In the genomic region with DNA sequence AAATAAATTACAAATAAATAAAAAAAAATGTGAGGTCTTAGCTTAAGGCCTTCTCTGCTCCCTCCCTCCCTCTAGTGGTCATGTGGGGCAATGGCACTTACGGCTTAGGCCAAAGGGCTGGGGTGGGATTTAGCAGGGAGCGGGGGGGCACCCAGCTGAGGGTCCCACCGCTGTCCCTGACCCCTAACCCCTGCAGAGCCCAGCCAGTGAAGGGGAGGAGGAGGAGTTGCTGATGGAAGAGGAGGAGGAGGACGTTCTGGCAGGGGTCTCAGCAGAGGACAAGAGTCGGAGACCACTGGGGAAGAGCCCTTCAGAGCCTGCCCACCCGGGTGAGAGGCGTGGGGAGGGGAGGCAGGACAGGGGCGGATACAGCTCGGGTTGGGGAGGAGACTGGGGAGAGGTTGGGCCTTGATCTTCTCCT, we compare ENCODE assay signal across 8 cellular contexts. TPM values are rescaled to one million over a fixed set of nuclear protein-coding genes. Genes with fewer than 3 reads are reported as not detected.
DNase-seq lines count a peak whose midpoint lies in the region; ATAC-seq and TF ChIP-seq lines count a peak whose summit lies in the region.

No MANE protein-coding gene starts in this region.

- H3K4me3 ChIP-seq in fibroblast of the aortic adventitia (ENCODE audit: low read depth, low read length), result no peak overlapping the region

- peak; percentile 40 for ATAC-seq in Right ventricle myocardium inferior
- ATAC-seq in GM21737 (IDR thresholded peaks at IDR 0.05; ENCODE audit: unreplicated experiment), result no peak
- no peak for ATAC-seq in HG03045 (IDR thresholded peaks at IDR 0.05; ENCODE audit: unreplicated experiment)

- intact Hi-C loops in Right ventricle myocardium inferior (cut with DNase I) (loop anchor here (5.0 kb wide), 1 partner anchor 85 kb away; no protein-coding TSS in a partner anchor), cardiac septum (cut with DNase I) (loop anchor here (5.0 kb wide), 2 partner anchors 45 to 85 kb away; no protein-coding TSS in a partner anchor), posterior vena cava (cut with DNase I) (no loop called here)

- DNase-seq in Right ventricle myocardium inferior (ENCODE audit: missing footprints), result no peak
- no peak for DNase-seq in cardiac septum (ENCODE audit: low spot score)
- peak; percentile 27 for DNase-seq in NCI-H82 treated with DMSO at 0.1 percent for 48 hours (lab: John Stamatoyannopoulos, UW; ENCODE audit: unreplicated experiment)
- peak; percentile 35 for DNase-seq in activated T-cell treated with anti-CD3 and anti-CD28 coated beads for 48 hours (ENCODE audit: low read depth)
- peak; percentile 79 for DNase-seq in fibroblast of the aortic adventitia (ENCODE audit: low read depth)
- peak; percentile 75 for DNase-seq in posterior vena cava (ENCODE audit: low spot score)

- peak; percentile 92 for TF ChIP-seq CTCF in fibroblast of the aortic adventitia (IDR thresholded peaks at IDR 0.05; ENCODE audit: insufficient read depth, low read length)

RNA-seq across cellular contexts. Expression of gene MPND, which starts 9.3 kb away (rescaled TPM):
- total RNA-seq in Right ventricle myocardium inferior, result 21.0 TPM
- 14.9 TPM for total RNA-seq in cardiac septum
- 5.4 and 13.2 TPM in 2 replicates for total RNA-seq in fibroblast of the aortic adventitia (ENCODE audit: low replicate concordance)
- 10 to 100 TPM; 11.2 to 12.1 TPM for total RNA-seq in posterior vena cava

RNA-seq across cellular contexts. Expression of gene STAP2, which starts 14.1 kb away (rescaled TPM):
- 4.3 TPM for total RNA-seq in Right ventricle myocardium inferior
- 0.83 TPM for total RNA-seq in cardiac septum
- total RNA-seq in fibroblast of the aortic adventitia (ENCODE audit: low replicate concordance), result 1.2 and 7.5 TPM in 2 replicates
- 1 to 10 TPM; 2.1 to 2.7 TPM for total RNA-seq in posterior vena cava

RNA-seq across cellular contexts. Expression of gene SH3GL1, which starts 47.6 kb away (rescaled TPM):
- total RNA-seq in Right ventricle myocardium inferior (22.0 TPM), cardiac septum (22.0 TPM), fibroblast of the aortic adventitia (ENCODE audit: low replicate concordance) (49.1 and 97.2 TPM in 2 replicates), posterior vena cava (10 to 100 TPM; 77.5 to 88.8 TPM)

RNA-seq across cellular contexts. Expression of gene FSD1, which starts 48.3 kb away (rescaled TPM):
- not detected for total RNA-seq in Right ventricle myocardium inferior
- 0.24 TPM for total RNA-seq in cardiac septum
- 6.3 and 7.5 TPM in 2 replicates for total RNA-seq in fibroblast of the aortic adventitia (ENCODE audit: low replicate concordance)
- not detected for total RNA-seq in posterior vena cava

RNA-seq across cellular contexts. Expression of gene CHAF1A, which starts 49.7 kb away (rescaled TPM):
- 5.9 TPM for total RNA-seq in Right ventricle myocardium inferior
- 5.1 TPM for total RNA-seq in cardiac septum
- 8.6 and 25.8 TPM in 2 replicates for total RNA-seq in fibroblast of the aortic adventitia (ENCODE audit: low replicate concordance)
- 1 to 10 TPM; 6.0 to 9.5 TPM for total RNA-seq in posterior vena cava

Comparison
In these comparisons a context has a peak if more than half of its experiments do, and no peak if none do; other contexts are left out.
1. DNase-seq: peak in NCI-H82 treated with DMSO at 0.1 percent for 48 hours (single experiment), activated T-cell treated with anti-CD3 and anti-CD28 coated beads for 48 hours (single experiment), fibroblast of the aortic adventitia (single experiment) and posterior vena cava (single experiment); none in Right ventricle myocardium inferior (single experiment) and cardiac septum (single experiment).
2. intact Hi-C loops: an anchor here in Right ventricle myocardium inferior (5.0 kb wide) and cardiac septum (5.0 kb wide); none called in posterior vena cava.